Comparison of ENCODE assay signal across 2 cellular contexts in the genomic region with DNA sequence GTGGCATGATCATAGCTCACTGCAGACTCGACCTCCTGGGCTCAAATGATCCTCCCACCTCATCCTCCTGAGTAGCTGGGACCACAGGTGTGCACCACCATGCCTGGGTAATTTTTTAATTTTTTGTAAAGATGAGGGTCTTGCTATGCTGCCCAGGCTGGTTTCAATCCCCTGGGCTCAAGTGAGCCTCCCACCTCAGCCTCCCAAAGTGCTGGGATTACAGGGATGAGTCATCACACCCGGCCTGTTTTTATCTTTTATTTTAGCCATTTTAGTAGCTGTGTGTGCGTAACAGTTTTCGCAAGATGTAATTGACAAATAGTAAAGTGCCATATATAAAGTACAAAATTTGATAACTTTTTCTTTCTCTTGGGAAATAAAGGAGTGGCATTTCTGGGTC.
A peak's percentile ranks its signal among the peaks of the same experiment; 100 is the strongest.
TF ChIP-seq lines count a peak whose summit lies in the region.

No MANE protein-coding gene starts in this region.

TF ChIP-seq in HepG2, 621 proteins besides CTCF, POLR2A, EP300 and RAD21:
- TF ChIP-seq ZSCAN25 (CRISPR knock-in tag; IDR thresholded peaks at IDR 0.05), result 0 out of 2 replicates have a peak, but pooled peaks have one; percentile 4
- no peak for TF ChIP-seq NCOA1 (CRISPR knock-in tag; IDR thresholded peaks at IDR 0.05)
- TF ChIP-seq FOSL2 (CRISPR knock-in tag; IDR thresholded peaks at IDR 0.05), result peak; percentile 76
- peak; percentile 94 for TF ChIP-seq ZNF121 (CRISPR knock-in tag; IDR thresholded peaks at IDR 0.05)
- peak; percentile 46; the same call in 1 of the 2 replicates for TF ChIP-seq PHF21A (CRISPR knock-in tag; IDR thresholded peaks at IDR 0.05)
- no peak for TF ChIP-seq MAF1 (CRISPR knock-in tag; IDR thresholded peaks at IDR 0.05; ENCODE audit: borderline replicate concordance)
- TF ChIP-seq AHR (CRISPR knock-in tag; IDR thresholded peaks at IDR 0.05), result 0 out of 2 replicates have a peak, but pooled peaks have one; percentile 5
- TF ChIP-seq, protein P1, sequence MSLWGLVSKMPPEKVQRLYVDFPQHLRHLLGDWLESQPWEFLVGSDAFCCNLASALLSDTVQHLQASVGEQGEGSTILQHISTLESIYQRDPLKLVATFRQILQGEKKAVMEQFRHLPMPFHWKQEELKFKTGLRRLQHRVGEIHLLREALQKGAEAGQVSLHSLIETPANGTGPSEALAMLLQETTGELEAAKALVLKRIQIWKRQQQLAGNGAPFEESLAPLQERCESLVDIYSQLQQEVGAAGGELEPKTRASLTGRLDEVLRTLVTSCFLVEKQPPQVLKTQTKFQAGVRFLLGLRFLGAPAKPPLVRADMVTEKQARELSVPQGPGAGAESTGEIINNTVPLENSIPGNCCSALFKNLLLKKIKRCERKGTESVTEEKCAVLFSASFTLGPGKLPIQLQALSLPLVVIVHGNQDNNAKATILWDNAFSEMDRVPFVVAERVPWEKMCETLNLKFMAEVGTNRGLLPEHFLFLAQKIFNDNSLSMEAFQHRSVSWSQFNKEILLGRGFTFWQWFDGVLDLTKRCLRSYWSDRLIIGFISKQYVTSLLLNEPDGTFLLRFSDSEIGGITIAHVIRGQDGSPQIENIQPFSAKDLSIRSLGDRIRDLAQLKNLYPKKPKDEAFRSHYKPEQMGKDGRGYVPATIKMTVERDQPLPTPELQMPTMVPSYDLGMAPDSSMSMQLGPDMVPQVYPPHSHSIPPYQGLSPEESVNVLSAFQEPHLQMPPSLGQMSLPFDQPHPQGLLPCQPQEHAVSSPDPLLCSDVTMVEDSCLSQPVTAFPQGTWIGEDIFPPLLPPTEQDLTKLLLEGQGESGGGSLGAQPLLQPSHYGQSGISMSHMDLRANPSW (CRISPR knock-in tag; IDR thresholded peaks at IDR 0.05; ENCODE audit: borderline replicate concordance), result no peak
- TF ChIP-seq ZFX (CRISPR knock-in tag; IDR thresholded peaks at IDR 0.05; ENCODE audit: low read depth), result no peak
- no peak for TF ChIP-seq CCAR2 (optimal IDR thresholded peaks at IDR 0.05; ENCODE audit: low read depth, low read length)
- TF ChIP-seq ZNF770 (CRISPR knock-in tag; IDR thresholded peaks at IDR 0.05), result peak; percentile 93
- TF ChIP-seq LRRFIP1 (CRISPR knock-in tag; conservative IDR thresholded peaks at IDR 0.05), result no peak
- no peak for TF ChIP-seq ZNF672 (CRISPR knock-in tag; IDR thresholded peaks at IDR 0.05)

TF ChIP-seq in K562, 482 proteins besides CTCF, POLR2A, EP300 and RAD21:
- TF ChIP-seq BCOR (IDR thresholded peaks at IDR 0.05) (peak; percentile 22; the same call in 1 of the 2 replicates), NEUROD1 (IDR thresholded peaks at IDR 0.05; ENCODE audit: borderline replicate concordance, low read depth, low read length, partially characterized antibody) (no peak), KAT7 (CRISPR knock-in tag; IDR thresholded peaks at IDR 0.05; ENCODE audit: borderline replicate concordance) (no peak), JUNB (CRISPR knock-in tag; conservative IDR thresholded peaks at IDR 0.05) (0 out of 2 replicates have a peak, but pooled peaks have one; percentile 39), JUND (IDR thresholded peaks at IDR 0.05; ENCODE audit: borderline replicate concordance, low read depth, low read length) (peak; percentile 82), JUND (tag; IDR thresholded peaks at IDR 0.05; ENCODE audit: borderline replicate concordance, low read depth, low read length) (peak; percentile 61; the same call in 1 of the 3 replicates), ASH1L (IDR thresholded peaks at IDR 0.05; ENCODE audit: borderline replicate concordance, low read depth, partially characterized antibody) (no peak), KDM4B (IDR thresholded peaks at IDR 0.05; ENCODE audit: borderline replicate concordance in 2 of 2, low read depth in 1 of 2) (no peak), RCOR1 (IDR thresholded peaks at IDR 0.05; ENCODE audit: borderline replicate concordance in 1 of 2, low read depth in 2 of 2, low read length in 2 of 2) (peak in 1 of 2 experiments; percentile 43; a peak in 1 of 4 replicates), ZNF165 (CRISPR knock-in tag; IDR thresholded peaks at IDR 0.05; ENCODE audit: borderline replicate concordance) (no peak), ZNF121 (CRISPR knock-in tag; conservative IDR thresholded peaks at IDR 0.05) (peak; percentile 96), ZNF445 (CRISPR knock-in tag; IDR thresholded peaks at IDR 0.05; ENCODE audit: low read depth) (no peak), THRAP3 (IDR thresholded peaks at IDR 0.05; ENCODE audit: borderline replicate concordance) (no peak), ARID1B (IDR thresholded peaks at IDR 0.05) (0 out of 2 replicates have a peak, but pooled peaks have one; percentile 12), KDM1A (IDR thresholded peaks at IDR 0.05) (peak in 1 of 2 experiments; percentile 45; a peak in 2 of 4 replicates), MYC (IDR thresholded peaks at IDR 0.05; ENCODE audit: low read depth, low read length) (no peak), MYC (CRISPR knock-in tag; IDR thresholded peaks at IDR 0.05; ENCODE audit: borderline replicate concordance, low read depth) (no peak), FOSL1 (tag; conservative IDR thresholded peaks at IDR 0.05) (peak; percentile 70), RBM25 (IDR thresholded peaks at IDR 0.05; ENCODE audit: low read depth, low read length, severe bottlenecking) (peak; percentile 70), PTRF (tag; IDR thresholded peaks at IDR 0.05) (no peak), GABPB1 (CRISPR knock-in tag; IDR thresholded peaks at IDR 0.05) (no peak), FOXM1 (IDR thresholded peaks at IDR 0.05; ENCODE audit: low read depth) (no peak), FOXM1 (CRISPR knock-in tag; IDR thresholded peaks at IDR 0.05; ENCODE audit: low read depth) (no peak)
- TF ChIP-seq, protein P2, sequence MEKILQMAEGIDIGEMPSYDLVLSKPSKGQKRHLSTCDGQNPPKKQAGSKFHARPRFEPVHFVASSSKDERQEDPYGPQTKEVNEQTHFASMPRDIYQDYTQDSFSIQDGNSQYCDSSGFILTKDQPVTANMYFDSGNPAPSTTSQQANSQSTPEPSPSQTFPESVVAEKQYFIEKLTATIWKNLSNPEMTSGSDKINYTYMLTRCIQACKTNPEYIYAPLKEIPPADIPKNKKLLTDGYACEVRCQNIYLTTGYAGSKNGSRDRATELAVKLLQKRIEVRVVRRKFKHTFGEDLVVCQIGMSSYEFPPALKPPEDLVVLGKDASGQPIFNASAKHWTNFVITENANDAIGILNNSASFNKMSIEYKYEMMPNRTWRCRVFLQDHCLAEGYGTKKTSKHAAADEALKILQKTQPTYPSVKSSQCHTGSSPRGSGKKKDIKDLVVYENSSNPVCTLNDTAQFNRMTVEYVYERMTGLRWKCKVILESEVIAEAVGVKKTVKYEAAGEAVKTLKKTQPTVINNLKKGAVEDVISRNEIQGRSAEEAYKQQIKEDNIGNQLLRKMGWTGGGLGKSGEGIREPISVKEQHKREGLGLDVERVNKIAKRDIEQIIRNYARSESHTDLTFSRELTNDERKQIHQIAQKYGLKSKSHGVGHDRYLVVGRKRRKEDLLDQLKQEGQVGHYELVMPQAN (IDR thresholded peaks at IDR 0.05; ENCODE audit: borderline replicate concordance), result no peak
- TF ChIP-seq, protein P3, sequence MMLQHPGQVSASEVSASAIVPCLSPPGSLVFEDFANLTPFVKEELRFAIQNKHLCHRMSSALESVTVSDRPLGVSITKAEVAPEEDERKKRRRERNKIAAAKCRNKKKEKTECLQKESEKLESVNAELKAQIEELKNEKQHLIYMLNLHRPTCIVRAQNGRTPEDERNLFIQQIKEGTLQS (IDR thresholded peaks at IDR 0.05), result peak; percentile 88
- TF ChIP-seq, protein P3 (CRISPR knock-in tag; conservative IDR thresholded peaks at IDR 0.05), result no peak
